12 cellular contexts compared by ENCODE assay signal in genomic region chr16:23827245-23827543, GRCh38. TPM values are rescaled to one million over a fixed set of nuclear protein-coding genes. Genes with fewer than 3 reads are reported as not detected.
DNase-seq lines count a peak whose midpoint lies in the region; ATAC-seq lines count a peak whose summit lies in the region.
"Had no signal": no experiment of that assay in that cellular context is flagged by ENCODE, and none has a peak within 500 bp of the region (broad histone marks: within the 10 kb centered on the region; RNA-seq: fewer than 3 reads in every experiment).

No MANE protein-coding gene starts in this region.

- H3K27ac Mint-ChIP-seq in activated CD4-positive, alpha-beta T cell treated with anti-CD3 and anti-CD28 coated beads for 36 hours: peak overlapping the region; percentile 83
- H3K27ac Mint-ChIP-seq in T-helper 1 cell treated with Interleukin-12 subunit alpha and Interleukin-12 subunit beta and Interleukin-4 antibody, amounts not matched to agents 30 μg/mL and 1 μg/mL, for 36 hours: peak overlapping the region; percentile 72
- peak overlapping the region in 8 of 10 donors; percentile 49 to 95 (median 86) for H3K27ac Mint-ChIP-seq in naive thymus-derived CD8-positive, alpha-beta T cell

- H3K9me3 Mint-ChIP-seq in activated CD4-positive, alpha-beta T cell treated with anti-CD3 and anti-CD28 coated beads for 36 hours (ENCODE audit: low read depth): peaks cover 10% of the 10 kb centered on the region
- peaks cover 23% of the 10 kb centered on the region for H3K9me3 Mint-ChIP-seq in T-helper 1 cell treated with Interleukin-12 subunit alpha and Interleukin-12 subunit beta and Interleukin-4 antibody, amounts not matched to agents 30 μg/mL and 1 μg/mL, for 36 hours
- H3K9me3 Mint-ChIP-seq in naive thymus-derived CD8-positive, alpha-beta T cell: peaks cover 0 to 13% (median 6%) of the 10 kb centered on the region in 9 donors

- POLR2A ChIA-PET in activated CD4-positive, alpha-beta T cell treated with anti-CD3 and anti-CD28 coated beads for 36 hours (lab: Charles Lee): interaction anchor here (1.3 kb wide), 1 partner anchor 187 kb away, joined by 3 read pairs; no protein-coding TSS in a partner anchor
- POLR2A ChIA-PET in naive thymus-derived CD8-positive, alpha-beta T cell (lab: Charles Lee): interaction anchor here (1.1 to 2.2 kb wide), 6 partner anchors 8 to 187 kb away, joined by 3 to 8 read pairs (median 5); partner anchors contain the start of gene PRKCB

- intact Hi-C loops in activated CD4-positive, alpha-beta T cell treated with anti-CD3 and anti-CD28 coated beads for 36 hours (cut with DNase I, micrococcal nuclease): loop anchor here (1.0 to 5.0 kb wide), 13 partner anchors 8 to 895 kb away; partner anchors contain the start of gene PRKCB (in 2 of the 2)

- ATAC-seq in activated CD4-positive, alpha-beta T cell treated with anti-CD3 and anti-CD28 coated beads for 36 hours: peak; percentile 97
- ATAC-seq in GM21786 (IDR thresholded peaks at IDR 0.05; ENCODE audit: unreplicated experiment): peak; percentile 38
- ATAC-seq in naive thymus-derived CD8-positive, alpha-beta T cell: peak; percentile 38 to 49
- ATAC-seq in GM18858 (IDR thresholded peaks at IDR 0.05; ENCODE audit: unreplicated experiment): no peak
- ATAC-seq in HG02884 (IDR thresholded peaks at IDR 0.05; ENCODE audit: unreplicated experiment): no peak

- CTCF ChIA-PET in activated CD4-positive, alpha-beta T cell treated with anti-CD3 and anti-CD28 coated beads for 36 hours (lab: Charles Lee): interaction anchor here (0.6 to 1.6 kb wide), 10 partner anchors 9 to 435 kb away, joined by 3 to 6 read pairs (median 4); partner anchors contain the start of gene PRKCB

- no peak for DNase-seq in activated CD4-positive, alpha-beta T cell treated with anti-CD3 and anti-CD28 coated beads for 36 hours
- DNase-seq in activated CD4-positive, alpha-beta T cell treated with anti-CD3 and anti-CD28 coated beads for 1 hour: no peak
- DNase-seq in naive thymus-derived CD8-positive, alpha-beta T cell: peak in 1 of 10 donors; percentile 30
- no peak for DNase-seq in GF-D8 (lab: John Stamatoyannopoulos, UW)
- DNase-seq: heart left ventricle, NCI-H345, transverse colon had no signal

- no peaks in the 10 kb centered on the region for H3K27me3 Mint-ChIP-seq in activated CD4-positive, alpha-beta T cell treated with anti-CD3 and anti-CD28 coated beads for 36 hours
- H3K27me3 Mint-ChIP-seq in T-helper 1 cell treated with Interleukin-12 subunit alpha and Interleukin-12 subunit beta and Interleukin-4 antibody, amounts not matched to agents 30 μg/mL and 1 μg/mL, for 36 hours (ENCODE audit: low read depth): no peaks in the 10 kb centered on the region
- no peaks in the 10 kb centered on the region for H3K27me3 Mint-ChIP-seq in naive thymus-derived CD8-positive, alpha-beta T cell

- H3K4me1 Mint-ChIP-seq in activated CD4-positive, alpha-beta T cell treated with anti-CD3 and anti-CD28 coated beads for 36 hours: peaks cover 31% of the 10 kb centered on the region
- H3K4me1 Mint-ChIP-seq in T-helper 1 cell treated with Interleukin-12 subunit alpha and Interleukin-12 subunit beta and Interleukin-4 antibody, amounts not matched to agents 30 μg/mL and 1 μg/mL, for 36 hours (ENCODE audit: low read depth): peaks cover 23% of the 10 kb centered on the region
- H3K4me1 Mint-ChIP-seq in naive thymus-derived CD8-positive, alpha-beta T cell: peaks cover 14 to 44% (median 35%) of the 10 kb centered on the region in 4 donors

- no peaks in the 10 kb centered on the region for H3K36me3 Mint-ChIP-seq in activated CD4-positive, alpha-beta T cell treated with anti-CD3 and anti-CD28 coated beads for 36 hours (ENCODE audit: low read depth)
- peaks cover 7% of the 10 kb centered on the region for H3K36me3 Mint-ChIP-seq in T-helper 1 cell treated with Interleukin-12 subunit alpha and Interleukin-12 subunit beta and Interleukin-4 antibody, amounts not matched to agents 30 μg/mL and 1 μg/mL, for 36 hours (ENCODE audit: low read depth)
- H3K36me3 Mint-ChIP-seq in naive thymus-derived CD8-positive, alpha-beta T cell: peaks cover 0 to 3% (median 0%) of the 10 kb centered on the region in 3 donors

- H3K4me3 Mint-ChIP-seq in activated CD4-positive, alpha-beta T cell treated with anti-CD3 and anti-CD28 coated beads for 36 hours: peak overlapping the region; percentile 40
- peak overlapping the region; percentile 12 for H3K4me3 Mint-ChIP-seq in T-helper 1 cell treated with Interleukin-12 subunit alpha and Interleukin-12 subunit beta and Interleukin-4 antibody, amounts not matched to agents 30 μg/mL and 1 μg/mL, for 36 hours
- peak overlapping the region in 9 of 10 donors; percentile 39 to 81 (median 69) for H3K4me3 Mint-ChIP-seq in naive thymus-derived CD8-positive, alpha-beta T cell

RNA-seq across cellular contexts. Expression of gene PRKCB, which starts 8.6 kb away (rescaled TPM):
- total RNA-seq in activated CD4-positive, alpha-beta T cell treated with anti-CD3 and anti-CD28 coated beads for 36 hours: 10 to 100 TPM; 57.5 to 83.8 TPM
- 100 to 1,000 TPM; 123 to 129 TPM for total RNA-seq in naive thymus-derived CD8-positive, alpha-beta T cell
- 100 to 1,000 TPM in 2 of 3 donors, 10 to 100 TPM in 1; 57.2 to 142 (median 107) TPM for polyA plus RNA-seq in naive thymus-derived CD8-positive, alpha-beta T cell
- total RNA-seq: A172 had no signal

Comparison
In these comparisons a context has a peak if more than half of its experiments do, and no peak if none do; other contexts are left out.
1. ATAC-seq: peak in activated CD4-positive, alpha-beta T cell treated with anti-CD3 and anti-CD28 coated beads for 36 hours (single experiment), GM21786 (single experiment) and naive thymus-derived CD8-positive, alpha-beta T cell (2 of 2); none in GM18858 (single experiment) and HG02884 (single experiment).
2. H3K4me3 Mint-ChIP-seq: peak in every context shown above with its lines; median percentile 69 in naive thymus-derived CD8-positive, alpha-beta T cell; 40 in activated CD4-positive, alpha-beta T cell treated with anti-CD3 and anti-CD28 coated beads for 36 hours; 12 in T-helper 1 cell treated with Interleukin-12 subunit alpha and Interleukin-12 subunit beta and Interleukin-4 antibody, amounts not matched to agents 30 μg/mL and 1 μg/mL, for 36 hours.
3. Peak in every context shown above with its lines, with median percentiles within 50 percentile points of each other: H3K27ac Mint-ChIP-seq.